Comparison of ENCODE assay signal across 22 cellular contexts in genomic region chr17:16935241-16935663, GRCh38. TPM values are rescaled to one million over a fixed set of nuclear protein-coding genes. Genes with fewer than 3 reads are reported as not detected.
DNase-seq lines count a peak whose midpoint lies in the region; ATAC-seq, FAIRE-seq and TF ChIP-seq lines count a peak whose summit lies in the region.
"Had no signal": no experiment of that assay in that cellular context is flagged by ENCODE, and none has a peak within 500 bp of the region (broad histone marks: within the 10 kb centered on the region; RNA-seq: fewer than 3 reads in every experiment).

No MANE protein-coding gene starts in this region.

- H3K4me2 ChIP-seq in HepG2 (ENCODE audit: low read depth, low read length) = no peak overlapping the region
- no peak overlapping the region for H3K4me2 ChIP-seq in MM.1S (ENCODE audit: low read depth, low read length)

- H3F3A ChIP-seq in MM.1S (ENCODE audit: insufficient read depth, low read length) = no peaks in the 10 kb centered on the region; the same call in 1 of the 2 replicates

- no peak overlapping the region for H3K9ac ChIP-seq in HepG2 (ENCODE audit: insufficient read depth, low read depth, low read length)
- no peak overlapping the region for H3K9ac ChIP-seq in MM.1S (ENCODE audit: low read length)

- H3K4me1 ChIP-seq in right atrium auricular region (no peaks in the 10 kb centered on the region), HepG2 (ENCODE audit: insufficient read depth, low read length) (no peaks in the 10 kb centered on the region), MM.1S (ENCODE audit: low read length) (no peaks in the 10 kb centered on the region)
- H3K4me1 ChIP-seq: upper lobe of left lung had no signal

- no peaks in the 10 kb centered on the region for H3K79me2 ChIP-seq in HepG2 (ENCODE audit: insufficient read depth, low read length)
- peaks cover 38% of the 10 kb centered on the region for H3K79me2 ChIP-seq in MM.1S (ENCODE audit: low read length)

- H4K20me1 ChIP-seq in HepG2 (ENCODE audit: insufficient read depth, low read length) = no peaks in the 10 kb centered on the region
- no peaks in the 10 kb centered on the region; the same call in 1 of the 2 replicates for H4K20me1 ChIP-seq in MM.1S (ENCODE audit: insufficient read depth, low read length)

- TF ChIP-seq RAD21 in HepG2 (CRISPR knock-in tag; IDR thresholded peaks at IDR 0.05) = no peak

- DNase-seq in left ventricle myocardium superior (peak; percentile 12), right atrium auricular region (ENCODE audit: low spot score) (no peak), RWPE1 (ENCODE audit: low spot score) (peak; percentile 40), HepG2 (ENCODE audit: low spot score) (no peak), ureter (ENCODE audit: low spot score) (peak; percentile 32), MM.1S (no peak), dermis blood vessel endothelial cell (no peak)
- DNase-seq: activated gamma-delta T cell treated with Interleukin-2 at 50 U/mL for 16 hours; CD4-positive, alpha-beta memory T cell; DMS79 treated with DMSO at 0.1 percent for 48 hours; HCEC 1CT; Karpas-422; NCI-H1417; NCI-H526; retina; stimulated activated CD4-positive, alpha-beta T cell treated with anti-CD3 and anti-CD28 coated beads, Interleukin-15, amount 100 ng/mL, for 24 hours; stimulated activated naive CD4-positive, alpha-beta T cell had no signal

- POLR2A ChIA-PET in RWPE1 (lab: Yijun Ruan, JAX; ENCODE audit: low non-redundant PET) = interaction anchor here (0.6 kb wide), 1 partner anchor 302 kb away, joined by 6 read pairs; the partner anchor contains the start of gene FLCN
- POLR2A ChIA-PET in HepG2 (lab: Yijun Ruan, JAX) = no interaction called here

- H3K27ac ChIP-seq in right atrium auricular region = no peak overlapping the region
- no peak overlapping the region for H3K27ac ChIP-seq in RWPE1
- no peak overlapping the region for H3K27ac ChIP-seq in HepG2 (ENCODE audit: extremely low read length, insufficient read depth, low read length)
- no peak overlapping the region for H3K27ac ChIP-seq in MM.1S (ENCODE audit: low read length)
- H3K27ac ChIP-seq: upper lobe of left lung had no signal

- H3K36me3 ChIP-seq in right atrium auricular region (no peaks in the 10 kb centered on the region), HepG2 (replicated peaks in 1 of 2; ENCODE audit: control insufficient read depth in 1 of 2, insufficient read depth in 2 of 2, low read length in 2 of 2) (no peaks in the 10 kb centered on the region), MM.1S (replicated peaks; ENCODE audit: insufficient read depth, low read length) (no peaks in the 10 kb centered on the region; the same call in 1 of the 2 replicates)
- H3K36me3 ChIP-seq: upper lobe of left lung had no signal

- no peak for ATAC-seq in left ventricle myocardium superior
- no peak for ATAC-seq in HepG2
- no peak for ATAC-seq in GM21526 (IDR thresholded peaks at IDR 0.05; ENCODE audit: low FRiP score, unreplicated experiment)
- ATAC-seq: activated CD4-positive, CD25-positive, alpha-beta regulatory T cell treated with anti-CD3 and anti-CD28 coated beads, Interleukin-2, amount 50 U/mL, for 24 hours had no signal

- no CpG with 5 or more reads among the region's 5 CpGs for WGBS in HepG2 (ENCODE audit: low lambda C conversion rate)

- H3K9me3 ChIP-seq in right atrium auricular region (no peaks in the 10 kb centered on the region), HepG2 (ENCODE audit: low read length) (no peaks in the 10 kb centered on the region), MM.1S (replicated peaks; ENCODE audit: insufficient read depth, low read length) (no peaks in the 10 kb centered on the region)
- H3K9me3 ChIP-seq: upper lobe of left lung had no signal

- H3K9me2 ChIP-seq in MM.1S (replicated peaks; ENCODE audit: insufficient read depth, low read length) = no peaks in the 10 kb centered on the region

- intact Hi-C loops in left ventricle myocardium superior (cut with micrococcal nuclease) = no loop called here
- intact Hi-C loops in HepG2 (cut with micrococcal nuclease; ENCODE audit: unreplicated experiment) = no loop called here

- H2AFZ ChIP-seq in HepG2 (ENCODE audit: low read length) (no peak overlapping the region), MM.1S (ENCODE audit: low read length) (no peak overlapping the region)

- no peak for TF ChIP-seq POLR2A in HepG2 (IDR thresholded peaks at IDR 0.05; ENCODE audit: insufficient read depth in 1 of 2, low read depth in 2 of 2, low read length in 2 of 2)

- TF ChIP-seq EP300 in HepG2 (IDR thresholded peaks at IDR 0.05; ENCODE audit: low read depth in 2 of 2, low read length in 2 of 2) (no peak), HepG2 (CRISPR knock-in tag; IDR thresholded peaks at IDR 0.05; ENCODE audit: borderline replicate concordance) (no peak)

- no peak overlapping the region for H3K4me3 ChIP-seq in right atrium auricular region
- no peak overlapping the region for H3K4me3 ChIP-seq in HepG2 (replicated peaks in 1 of 3; ENCODE audit: insufficient read depth in 1 of 3, low read depth in 2 of 3, low read length in 3 of 3)
- no peak overlapping the region for H3K4me3 ChIP-seq in MM.1S (ENCODE audit: low read length)
- H3K4me3 ChIP-seq: upper lobe of left lung had no signal

- no peaks in the 10 kb centered on the region for H3K27me3 ChIP-seq in right atrium auricular region
- H3K27me3 ChIP-seq in HepG2 (ENCODE audit: control insufficient read depth in 1 of 2, insufficient read depth in 2 of 2, low read length in 2 of 2) = peaks cover 8 to 73% of the 10 kb centered on the region in 2 experiments; a peak in 4 of 5 replicates
- no peaks in the 10 kb centered on the region for H3K27me3 ChIP-seq in MM.1S (replicated peaks; ENCODE audit: insufficient read depth, low read length)
- H3K27me3 ChIP-seq: upper lobe of left lung had no signal

- BruUV-seq in HepG2 (replicated peaks; lab: Mats Ljungman, UMichigan) = no TSS peak

- no peak for TF ChIP-seq CTCF in right atrium auricular region (IDR thresholded peaks at IDR 0.05)
- TF ChIP-seq CTCF in RWPE1 (conservative IDR thresholded peaks at IDR 0.05; ENCODE audit: low read depth) = no peak
- TF ChIP-seq CTCF in HepG2 (CRISPR knock-in tag; IDR thresholded peaks at IDR 0.05) = no peak
- TF ChIP-seq CTCF in MM.1S (IDR thresholded peaks at IDR 0.05; ENCODE audit: low read length) = no peak

- CTCF ChIA-PET in RWPE1 (lab: Yijun Ruan, JAX) = no interaction called here
- CTCF ChIA-PET in HepG2 (lab: Yijun Ruan, JAX; ENCODE audit: low intra/inter-chr PET ratio, low total read pairs) = no interaction called here

- in situ Hi-C loops in HepG2 (cut with HindIII; ENCODE audit: extremely low pct_ligation_motif_present, low pct_unique_long_range_greater_than_20kb) = no loop called here

- FAIRE-seq in HepG2 (lab: Jason Lieb, UNC) = no peak

TF ChIP-seq in HepG2, 621 proteins besides CTCF, POLR2A, EP300 and RAD21:
- TF ChIP-seq FOSL2 (CRISPR knock-in tag; IDR thresholded peaks at IDR 0.05) (peak; percentile 64), MXD1 (CRISPR knock-in tag; IDR thresholded peaks at IDR 0.05) (no peak)

RNA-seq across cellular contexts. Expression of gene TNFRSF13B, which starts 36.7 kb away (rescaled TPM):
- not detected for total RNA-seq in left ventricle myocardium superior
- total RNA-seq in right atrium auricular region = not detected
- not detected in 2 replicates for total RNA-seq in HepG2 (2016; rRNA removed; fragmentation: Illumina TruSeq; extraction: Trizol)
- total RNA-seq in HepG2 (2016; cell fraction: cytosol; rRNA removed; fragmentation: Illumina TruSeq; extraction: Trizol; ENCODE audit: low read depth) = not detected in 2 replicates
- not detected in 2 replicates for total RNA-seq in HepG2 (2016; cell fraction: insoluble cytoplasmic fraction; rRNA removed; fragmentation: Illumina TruSeq; extraction: Trizol)
- total RNA-seq in HepG2 (2016; cell fraction: membrane; rRNA removed; fragmentation: Illumina TruSeq; extraction: Trizol) = not detected in 2 replicates
- not detected in 2 replicates for total RNA-seq in HepG2 (2016; cell fraction: nucleus; rRNA removed; fragmentation: Illumina TruSeq; extraction: Trizol)
- not detected in 2 replicates for polyA plus RNA-seq in HepG2 (2011; rRNA removed)
- not detected in 2 replicates for polyA plus RNA-seq in HepG2 (2011; cell fraction: cytosol; rRNA removed)
- polyA plus RNA-seq in HepG2 (2011; cell fraction: nucleus; rRNA removed) = not detected in 2 replicates
- polyA plus RNA-seq in HepG2 (2012) = not detected in 2 replicates
- not detected in 2 replicates for polyA plus RNA-seq in HepG2 (2016; cell fraction: cytosol; fragmentation: Illumina TruSeq; extraction: Trizol; ENCODE audit: low read depth)
- polyA plus RNA-seq in HepG2 (2016; cell fraction: insoluble cytoplasmic fraction; fragmentation: Illumina TruSeq; extraction: Trizol; ENCODE audit: low read depth) = not detected in 2 replicates
- not detected in 2 replicates for polyA plus RNA-seq in HepG2 (2016; cell fraction: membrane; fragmentation: Illumina TruSeq; extraction: Trizol; ENCODE audit: low read depth)
- polyA plus RNA-seq in HepG2 (2016; cell fraction: nucleus; fragmentation: Illumina TruSeq; extraction: Trizol; ENCODE audit: insufficient read depth, low read depth) = not detected in 2 replicates
- 0.09 TPM in 1 of 2 replicates, not detected in the other for polyA minus RNA-seq in HepG2 (2011; rRNA and poly(A)+ RNA removed; ENCODE audit: low replicate concordance)
- not detected in 2 replicates for polyA minus RNA-seq in HepG2 (2011; cell fraction: cytosol; rRNA and poly(A)+ RNA removed)
- polyA minus RNA-seq in HepG2 (2011; cell fraction: nucleus; rRNA and poly(A)+ RNA removed) = not detected in 2 replicates
- total RNA-seq in ureter = 0.83 TPM
- total RNA-seq in dermis blood vessel endothelial cell = not detected in 2 replicates
- total RNA-seq: CD4-positive, alpha-beta memory T cell; SK-MEL-5 had no signal
- polyA plus RNA-seq: AG04450 had no signal

Comparison
In these comparisons a context has a peak if more than half of its experiments do, and no peak if none do; other contexts are left out.
1. DNase-seq: peak in left ventricle myocardium superior (single experiment), RWPE1 (single experiment) and ureter (single experiment); none in right atrium auricular region (single experiment), HepG2 (single experiment), MM.1S (single experiment) and dermis blood vessel endothelial cell (single experiment).